ENCODE assay signal across 18 cellular contexts in genomic region chr11:35986958-35987357, GRCh38. TPM values are rescaled to one million over a fixed set of nuclear protein-coding genes. Genes with fewer than 3 reads are reported as not detected.
DNase-seq lines count a peak whose midpoint lies in the region; ATAC-seq and TF ChIP-seq lines count a peak whose summit lies in the region.
"Had no signal": no experiment of that assay in that cellular context is flagged by ENCODE, and none has a peak within 500 bp of the region (broad histone marks: within the 10 kb centered on the region; RNA-seq: fewer than 3 reads in every experiment).

No MANE protein-coding gene starts in this region.

- TF ChIP-seq CTCF in GM23338 (conservative IDR thresholded peaks at IDR 0.05; ENCODE audit: low read depth in 2 of 2) (no peak), WTC11 (IDR thresholded peaks at IDR 0.05) (no peak), tibial nerve (IDR thresholded peaks at IDR 0.05) (no peak)

- peaks cover 25% of the 10 kb centered on the region for H3K4me1 ChIP-seq in GM23338 (ENCODE audit: insufficient read depth)
- no peaks in the 10 kb centered on the region for H3K4me1 ChIP-seq in mesenchymal stem cell (ENCODE audit: control insufficient read depth, insufficient read depth, low read depth, low read length)
- H3K4me1 ChIP-seq in tibial nerve = peaks cover 0 to 27% (median 5%) of the 10 kb centered on the region in 4 donors

- no peak overlapping the region for H4K8ac ChIP-seq in mesenchymal stem cell (ENCODE audit: low read length)

- H3K36me3 Mint-ChIP-seq in GM23338 (ENCODE audit: low read depth) (peaks cover 14% of the 10 kb centered on the region; the same call in 2 of the 3 replicates), WTC11 (peaks cover 21% of the 10 kb centered on the region)
- H3K36me3 Mint-ChIP-seq: CD8-positive, alpha-beta T cell had no signal

- H2BK5ac ChIP-seq in mesenchymal stem cell (ENCODE audit: low read depth, low read length, poor library complexity, severe bottlenecking) = no peak overlapping the region

- no peak overlapping the region for H2BK15ac ChIP-seq in mesenchymal stem cell (ENCODE audit: low read depth, poor library complexity, severe bottlenecking)

- TF ChIP-seq POLR2A in tibial nerve (IDR thresholded peaks at IDR 0.05) = no peak

- no peak overlapping the region; the same call in 1 of the 2 replicates for H3K4me2 ChIP-seq in GM23338
- H3K4me2 ChIP-seq in mesenchymal stem cell (ENCODE audit: low read length, poor library complexity, severe bottlenecking) = no peak overlapping the region
- H3K4me2 ChIP-seq: A549 had no signal

- H2AK5ac ChIP-seq in mesenchymal stem cell (ENCODE audit: low read length, severe bottlenecking) = no peak overlapping the region

- H3K4me1 Mint-ChIP-seq in GM23338 = peaks cover 35% of the 10 kb centered on the region
- peaks cover 34% of the 10 kb centered on the region for H3K4me1 Mint-ChIP-seq in WTC11

- no peak for TF ChIP-seq EP300 in tibial nerve (IDR thresholded peaks at IDR 0.05)

- H4K91ac ChIP-seq in mesenchymal stem cell (ENCODE audit: low read length) = no peak overlapping the region

- ATAC-seq in GM23338 = no peak; the same call in 2 of the 3 replicates
- no peak; the same call in 1 of the 2 replicates for ATAC-seq in WTC11
- ATAC-seq in HG02981 (IDR thresholded peaks at IDR 0.05; ENCODE audit: unreplicated experiment) = no peak
- no peak for ATAC-seq in GM18502 (IDR thresholded peaks at IDR 0.05; ENCODE audit: poor library complexity, unreplicated experiment)
- ATAC-seq: A549; CD8-positive, alpha-beta T cell; HepG2 had no signal

- H3K79me2 ChIP-seq in GM23338 (replicated peaks; ENCODE audit: insufficient read depth) = peaks cover 98% of the 10 kb centered on the region

- no peaks in the 10 kb centered on the region for H3K27me3 Mint-ChIP-seq in GM23338 (ENCODE audit: insufficient read depth, low read depth, poor library complexity)
- no peaks in the 10 kb centered on the region for H3K27me3 Mint-ChIP-seq in WTC11 (ENCODE audit: low read depth)

- no peak overlapping the region for H3K14ac ChIP-seq in mesenchymal stem cell (ENCODE audit: low read length in 2 of 2)

- H3K4me3 Mint-ChIP-seq in GM23338 (no peak overlapping the region), WTC11 (no peak overlapping the region)
- H3K4me3 Mint-ChIP-seq: CD14-positive monocyte; CD8-positive, alpha-beta T cell had no signal

- H3K23ac ChIP-seq in mesenchymal stem cell (ENCODE audit: low read length in 2 of 2) = no peak overlapping the region

- H3K9me2 ChIP-seq in GM23338 (ENCODE audit: insufficient read depth) = no peaks in the 10 kb centered on the region

- H3K27ac Mint-ChIP-seq in GM23338 = no peak overlapping the region
- H3K27ac Mint-ChIP-seq in WTC11 = peak overlapping the region; percentile 91
- H3K27ac Mint-ChIP-seq: CD8-positive, alpha-beta T cell had no signal

- WGBS in mesenchymal stem cell = 60% methylated on average over 2 of the region's 3 CpGs
- 67 to 72% methylated on average over 3 of the region's 3 CpGs for WGBS in tibial nerve, 2 donors

- CTCF ChIA-PET in WTC11 (lab: Charles Lee) = no interaction called here

- POLR2A ChIA-PET in WTC11 (lab: Charles Lee) = interaction anchor here (0.7 kb wide), 1 partner anchor 118 kb away, joined by 4 read pairs; no protein-coding TSS in a partner anchor

- H3K9me3 Mint-ChIP-seq in GM23338 (peaks cover 23% of the 10 kb centered on the region), WTC11 (peaks cover 17% of the 10 kb centered on the region)
- H3K9me3 Mint-ChIP-seq: CD8-positive, alpha-beta T cell had no signal

- peaks cover 30% of the 10 kb centered on the region for H3K79me1 ChIP-seq in mesenchymal stem cell (replicated peaks; ENCODE audit: low read length, poor library complexity, severe bottlenecking)

- peaks cover 2% of the 10 kb centered on the region for H3K9me3 ChIP-seq in mesenchymal stem cell (ENCODE audit: control insufficient read depth, low read length)
- peaks cover 0 to 7% (median 0%) of the 10 kb centered on the region in 4 donors for H3K9me3 ChIP-seq in tibial nerve

- no peak overlapping the region for H3K9ac ChIP-seq in mesenchymal stem cell (ENCODE audit: low read length)

- H3K4ac ChIP-seq in mesenchymal stem cell (ENCODE audit: low read depth in 1 of 2, low read length in 2 of 2) = no peak overlapping the region

- H3K18ac ChIP-seq in mesenchymal stem cell (ENCODE audit: low read depth in 1 of 2, low read length in 2 of 2) = no peak overlapping the region

- no peak overlapping the region for H2BK12ac ChIP-seq in mesenchymal stem cell (ENCODE audit: low read length in 2 of 2)

- H3F3A ChIP-seq in GM23338 (replicated peaks; ENCODE audit: low read depth) = no peaks in the 10 kb centered on the region

- H3K36me3 ChIP-seq in GM23338 (ENCODE audit: insufficient read depth) (no peaks in the 10 kb centered on the region), mesenchymal stem cell (ENCODE audit: control insufficient read depth in 1 of 2, insufficient read depth in 2 of 2, low read depth in 1 of 2, low read length in 2 of 2) (no peaks in the 10 kb centered on the region), tibial nerve (no peaks in the 10 kb centered on the region)

- H2BK120ac ChIP-seq in mesenchymal stem cell (ENCODE audit: low read depth, low read length) = no peak overlapping the region

- H3K27ac ChIP-seq in GM23338 (ENCODE audit: low read depth) (peak overlapping the region; percentile 57), mesenchymal stem cell (ENCODE audit: low read length, poor library complexity, severe bottlenecking) (no peak overlapping the region), tibial nerve (no peak overlapping the region)
- H3K27ac ChIP-seq: A549 had no signal

- DNase-seq in GM23338 (ENCODE audit: low spot score) (no peak), HCEC 1CT (peak; percentile 41), WTC11 (ENCODE audit: low spot score) (no peak), mesenchymal stem cell (peak; percentile 26), MV-4-11 (lab: John Stamatoyannopoulos, UW) (no peak), tibial nerve (ENCODE audit: low spot score in 2 of 2) (no peak)
- DNase-seq: CD8-positive, alpha-beta T cell; COR-L47; DMS153; DMS79 treated with DMSO at 0.1 percent for 48 hours; EL; GDM1; H7 had no signal

- H3K27me3 ChIP-seq in GM23338 (ENCODE audit: insufficient read depth) (no peaks in the 10 kb centered on the region), mesenchymal stem cell (ENCODE audit: control insufficient read depth in 1 of 2, insufficient read depth in 1 of 2, low read length in 2 of 2) (no peaks in the 10 kb centered on the region), tibial nerve (no peaks in the 10 kb centered on the region)

- H3K4me3 ChIP-seq in GM23338 (no peak overlapping the region), mesenchymal stem cell (ENCODE audit: insufficient read depth in 1 of 2, low read depth in 1 of 2, low read length in 2 of 2) (no peak overlapping the region), tibial nerve (no peak overlapping the region)
- H3K4me3 ChIP-seq: A549 had no signal

- H2AFZ ChIP-seq in GM23338 = no peak overlapping the region
- no peak overlapping the region for H2AFZ ChIP-seq in mesenchymal stem cell (ENCODE audit: low read depth, low read length)

- peaks cover 7% of the 10 kb centered on the region; the same call in 1 of the 2 replicates for H4K20me1 ChIP-seq in GM23338 (replicated peaks; ENCODE audit: insufficient read depth)

TF ChIP-seq in GM23338, 12 proteins besides CTCF, POLR2A, EP300 and RAD21:
- TF ChIP-seq, protein P1, sequence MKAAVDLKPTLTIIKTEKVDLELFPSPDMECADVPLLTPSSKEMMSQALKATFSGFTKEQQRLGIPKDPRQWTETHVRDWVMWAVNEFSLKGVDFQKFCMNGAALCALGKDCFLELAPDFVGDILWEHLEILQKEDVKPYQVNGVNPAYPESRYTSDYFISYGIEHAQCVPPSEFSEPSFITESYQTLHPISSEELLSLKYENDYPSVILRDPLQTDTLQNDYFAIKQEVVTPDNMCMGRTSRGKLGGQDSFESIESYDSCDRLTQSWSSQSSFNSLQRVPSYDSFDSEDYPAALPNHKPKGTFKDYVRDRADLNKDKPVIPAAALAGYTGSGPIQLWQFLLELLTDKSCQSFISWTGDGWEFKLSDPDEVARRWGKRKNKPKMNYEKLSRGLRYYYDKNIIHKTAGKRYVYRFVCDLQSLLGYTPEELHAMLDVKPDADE (IDR thresholded peaks at IDR 0.05) = no peak
TF ChIP-seq in GM23338: peak in this region for 0.

TF ChIP-seq in WTC11, 78 proteins besides CTCF, POLR2A, EP300 and RAD21 (continues in another document):
- TF ChIP-seq ZNF512 (CRISPR knock-in tag; IDR thresholded peaks at IDR 0.05; ENCODE audit: borderline replicate concordance) (no peak), IRF1 (CRISPR knock-in tag; IDR thresholded peaks at IDR 0.05) (no peak)

RNA-seq across cellular contexts. Expression of gene LDLRAD3, which starts 43.1 kb away (rescaled TPM):
- total RNA-seq in GM23338 (2014; rRNA removed; shearing (Covaris generic)) = 13.4 and 19.4 TPM in 2 replicates
- polyA plus RNA-seq in GM23338 (2016; fragmentation: Nextera tagmentation; extraction: Ambion mirVana) = 8.5 TPM in 2 replicates
- total RNA-seq in WTC11 (2021) (12.6 to 14.5 TPM (median 14.5 TPM) in 3 replicates), tibial nerve (10 to 100 TPM; 19.4 to 49.5 (median 31.0) TPM)
- polyA plus RNA-seq in mesenchymal stem cell (2013, experiment 1 of 2) = 5.9 TPM
- polyA plus RNA-seq in mesenchymal stem cell (2013, experiment 2 of 2) = 5.9 TPM
- total RNA-seq: CD8-positive, alpha-beta T cell had no signal

Comparison
In these comparisons a context has a peak if more than half of its experiments do, and no peak if none do; other contexts are left out.
1. DNase-seq: peak in HCEC 1CT (single experiment) and mesenchymal stem cell (single experiment); none in GM23338 (single experiment), WTC11 (single experiment), MV-4-11 (single experiment) and tibial nerve (0 of 2).